Comparison of ENCODE assay signal across 24 cellular contexts in genomic region chr14:76498976-76499375, GRCh38.
DNase-seq lines count a peak whose midpoint lies in the region; ATAC-seq, FAIRE-seq and TF ChIP-seq lines count a peak whose summit lies in the region.
"Had no signal": no experiment of that assay in that cellular context is flagged by ENCODE, and none has a peak within 500 bp of the region (broad histone marks: within the 10 kb centered on the region; RNA-seq: fewer than 3 reads in every experiment).

No MANE protein-coding gene starts in this region.

- no peak overlapping the region for H3K23ac ChIP-seq in neuronal stem cell (ENCODE audit: low read depth, low read length, poor library complexity)

- H3K27ac ChIP-seq in right cardiac atrium (ENCODE audit: low read length): no peak overlapping the region
- no peak overlapping the region for H3K27ac ChIP-seq in neuronal stem cell (replicated peaks; ENCODE audit: low read length)
- no peak overlapping the region for H3K27ac ChIP-seq in hepatocyte
- H3K27ac ChIP-seq: HL-60 had no signal

- H2BK15ac ChIP-seq in neuronal stem cell (ENCODE audit: low read length): no peak overlapping the region

- no peak overlapping the region for H3K4me3 Mint-ChIP-seq in stimulated activated memory B cell treated with anti-CD40 and anti-IgM and Interleukin-4, amounts not matched to agents 10 μg/mL and 1 μg/mL and 100 μg/mL, for 72 hours
- H3K4me3 Mint-ChIP-seq in activated CD4-positive, alpha-beta T cell treated with anti-CD3 and anti-CD28 coated beads for 36 hours: no peak overlapping the region
- H3K4me3 Mint-ChIP-seq: B cell; CD8-positive, alpha-beta memory T cell; HFFc6 had no signal

- DNase-seq in right cardiac atrium (no peak), left ventricle myocardium superior (no peak), HTR-8/SVneo (ENCODE audit: insufficient read length, low spot score) (no peak), neuronal stem cell (ENCODE audit: low spot score) (no peak), hepatocyte (ENCODE audit: low spot score) (no peak)
- no peak for DNase-seq in activated CD4-positive, alpha-beta T cell treated with anti-CD3 and anti-CD28 coated beads for 36 hours
- no peak for DNase-seq in activated CD4-positive, CD25-positive, alpha-beta regulatory T cell (lab: John Stamatoyannopoulos, UW)
- DNase-seq: 8988T; C1 segment of cervical spinal cord; CD4-positive, CD25-positive, alpha-beta regulatory T cell; CD8-positive, alpha-beta memory T cell; COR-L47; DMS 273 treated with DMSO at 0.1 percent for 48 hours; DMS53; DND-41; EL; GOT3; H7; HFFc6 had no signal

- TF ChIP-seq CTCF in hepatocyte (IDR thresholded peaks at IDR 0.05; ENCODE audit: poor library complexity): no peak

- peak; percentile 65 for FAIRE-seq in HTR-8/SVneo (lab: Jason Lieb, UNC)
- FAIRE-seq: GM12878 had no signal

- H3K9ac ChIP-seq in neuronal stem cell (ENCODE audit: low read depth, low read length, poor library complexity): no peak overlapping the region

- H3K14ac ChIP-seq in neuronal stem cell (ENCODE audit: low read length): no peak overlapping the region

- POLR2A ChIA-PET in activated CD4-positive, alpha-beta T cell treated with anti-CD3 and anti-CD28 coated beads for 36 hours (lab: Charles Lee): interaction anchor here (0.8 kb wide), 1 partner anchor 12 kb away, joined by 3 read pairs; no protein-coding TSS in a partner anchor

- no peak overlapping the region for H2BK120ac ChIP-seq in neuronal stem cell (ENCODE audit: low read depth, low read length)

- no peak overlapping the region for H2AK5ac ChIP-seq in neuronal stem cell (ENCODE audit: low read depth, low read length)

- peak; percentile 15 to 25 for ATAC-seq in right cardiac atrium
- ATAC-seq in left ventricle myocardium superior: no peak
- ATAC-seq in stimulated activated memory B cell treated with anti-CD40 and anti-IgM and Interleukin-4, amounts not matched to agents 10 μg/mL and 1 μg/mL and 100 μg/mL, for 72 hours: peak; percentile 38
- no peak for ATAC-seq in activated CD4-positive, alpha-beta T cell treated with anti-CD3 and anti-CD28 coated beads for 36 hours
- ATAC-seq: GM12878, HCT116 had no signal

- no peak overlapping the region for H4K8ac ChIP-seq in neuronal stem cell (ENCODE audit: low read depth, low read length)

- no peak overlapping the region for H3K4me3 ChIP-seq in right cardiac atrium (ENCODE audit: low read length)
- no peak overlapping the region for H3K4me3 ChIP-seq in neuronal stem cell (ENCODE audit: low read length in 2 of 2)
- H3K4me3 ChIP-seq in hepatocyte: no peak overlapping the region
- H3K4me3 ChIP-seq: GM12878 had no signal

- H4K91ac ChIP-seq in neuronal stem cell (ENCODE audit: low read depth, low read length, poor library complexity): no peak overlapping the region

- intact Hi-C loops in right cardiac atrium (cut with DNase I) (no loop called here), left ventricle myocardium superior (cut with micrococcal nuclease) (no loop called here)
- intact Hi-C loops in activated CD4-positive, alpha-beta T cell treated with anti-CD3 and anti-CD28 coated beads for 36 hours (cut with DNase I, micrococcal nuclease): no loop called here

- no peaks in the 10 kb centered on the region for H3K79me2 ChIP-seq in hepatocyte

- H2AFZ ChIP-seq in neuronal stem cell (ENCODE audit: low read length) (no peak overlapping the region), hepatocyte (no peak overlapping the region)

- H3K9me3 Mint-ChIP-seq in stimulated activated memory B cell treated with anti-CD40 and anti-IgM and Interleukin-4, amounts not matched to agents 10 μg/mL and 1 μg/mL and 100 μg/mL, for 72 hours: no peaks in the 10 kb centered on the region
- no peaks in the 10 kb centered on the region for H3K9me3 Mint-ChIP-seq in activated CD4-positive, alpha-beta T cell treated with anti-CD3 and anti-CD28 coated beads for 36 hours (ENCODE audit: low read depth)
- H3K9me3 Mint-ChIP-seq: CD4-positive, CD25-positive, alpha-beta regulatory T cell; CD8-positive, alpha-beta memory T cell; HFFc6 had no signal

- no peak overlapping the region for H3K27ac Mint-ChIP-seq in stimulated activated memory B cell treated with anti-CD40 and anti-IgM and Interleukin-4, amounts not matched to agents 10 μg/mL and 1 μg/mL and 100 μg/mL, for 72 hours
- H3K27ac Mint-ChIP-seq in activated CD4-positive, alpha-beta T cell treated with anti-CD3 and anti-CD28 coated beads for 36 hours: no peak overlapping the region
- H3K27ac Mint-ChIP-seq: B cell; CD4-positive, CD25-positive, alpha-beta regulatory T cell; CD8-positive, alpha-beta memory T cell; HFFc6 had no signal

- H2BK5ac ChIP-seq in neuronal stem cell (ENCODE audit: low read length): no peak overlapping the region

- CTCF ChIA-PET in activated CD4-positive, alpha-beta T cell treated with anti-CD3 and anti-CD28 coated beads for 36 hours (lab: Charles Lee): no interaction called here

- no peak overlapping the region for H3K4ac ChIP-seq in neuronal stem cell (ENCODE audit: low read length)

- no peaks in the 10 kb centered on the region for H3K9me2 ChIP-seq in hepatocyte (replicated peaks; ENCODE audit: insufficient read depth)

- H2BK12ac ChIP-seq in neuronal stem cell (ENCODE audit: low read length): no peak overlapping the region

- H3K36me3 ChIP-seq in neuronal stem cell (replicated peaks in 1 of 2; ENCODE audit: control insufficient read depth in 2 of 2, insufficient read depth in 2 of 2, low read length in 2 of 2): no peaks in the 10 kb centered on the region
- no peaks in the 10 kb centered on the region for H3K36me3 ChIP-seq in hepatocyte (replicated peaks; ENCODE audit: insufficient read depth, low read depth)

- peaks cover 43% of the 10 kb centered on the region for H3K27me3 Mint-ChIP-seq in stimulated activated memory B cell treated with anti-CD40 and anti-IgM and Interleukin-4, amounts not matched to agents 10 μg/mL and 1 μg/mL and 100 μg/mL, for 72 hours
- H3K27me3 Mint-ChIP-seq in activated CD4-positive, alpha-beta T cell treated with anti-CD3 and anti-CD28 coated beads for 36 hours: peaks cover 6% of the 10 kb centered on the region

- no peak overlapping the region for H3K4me2 ChIP-seq in neuronal stem cell (ENCODE audit: insufficient read depth, low read length, poor library complexity, severe bottlenecking)
- no peak overlapping the region for H3K4me2 ChIP-seq in hepatocyte

- no peaks in the 10 kb centered on the region for H3K79me1 ChIP-seq in neuronal stem cell (ENCODE audit: low read depth, low read length)

- H3K18ac ChIP-seq in neuronal stem cell (ENCODE audit: low read length): peak overlapping the region; percentile 58

- no peaks in the 10 kb centered on the region for H3K36me3 Mint-ChIP-seq in stimulated activated memory B cell treated with anti-CD40 and anti-IgM and Interleukin-4, amounts not matched to agents 10 μg/mL and 1 μg/mL and 100 μg/mL, for 72 hours
- H3K36me3 Mint-ChIP-seq in activated CD4-positive, alpha-beta T cell treated with anti-CD3 and anti-CD28 coated beads for 36 hours (ENCODE audit: low read depth): no peaks in the 10 kb centered on the region
- H3K36me3 Mint-ChIP-seq: CD4-positive, CD25-positive, alpha-beta regulatory T cell; CD8-positive, alpha-beta memory T cell had no signal

- peaks cover 9% of the 10 kb centered on the region for H3K4me1 Mint-ChIP-seq in stimulated activated memory B cell treated with anti-CD40 and anti-IgM and Interleukin-4, amounts not matched to agents 10 μg/mL and 1 μg/mL and 100 μg/mL, for 72 hours
- no peaks in the 10 kb centered on the region for H3K4me1 Mint-ChIP-seq in activated CD4-positive, alpha-beta T cell treated with anti-CD3 and anti-CD28 coated beads for 36 hours
- H3K4me1 Mint-ChIP-seq: B cell; CD4-positive, CD25-positive, alpha-beta regulatory T cell; CD8-positive, alpha-beta memory T cell had no signal

- H3K27me3 ChIP-seq in right cardiac atrium (ENCODE audit: control insufficient read depth, insufficient read depth): no peaks in the 10 kb centered on the region
- H3K27me3 ChIP-seq in neuronal stem cell (ENCODE audit: control insufficient read depth in 3 of 3, insufficient read depth in 3 of 3, low read depth in 1 of 3, low read length in 3 of 3): no peaks in the 10 kb centered on the region
- H3K27me3 ChIP-seq in hepatocyte: no peaks in the 10 kb centered on the region

- H4K20me1 ChIP-seq in hepatocyte (ENCODE audit: insufficient read depth, poor library complexity, severe bottlenecking): no peaks in the 10 kb centered on the region

- H3K9me3 ChIP-seq in right cardiac atrium (ENCODE audit: control insufficient read depth, low read length) (no peaks in the 10 kb centered on the region), neuronal stem cell (replicated peaks in 1 of 2; ENCODE audit: control insufficient read depth in 2 of 2, insufficient read depth in 1 of 2, low read depth in 1 of 2, low read length in 2 of 2) (no peaks in the 10 kb centered on the region), hepatocyte (ENCODE audit: low read depth) (no peaks in the 10 kb centered on the region)

- 91% methylated on average over 12 of the region's 12 CpGs for whole genome bisulfite sequencing in right cardiac atrium
- WGBS in neuronal stem cell (ENCODE audit: extremely low coverage in 2 of 2, insufficient read length in 2 of 2, insufficient replicate concordance in 1 of 2), 2 donors: no CpG with 5 or more reads among the region's 12 CpGs
- 94% methylated on average over 9 of the region's 12 CpGs for WGBS in hepatocyte (ENCODE audit: low lambda C conversion rate, missing lambda C conversion rate)

- H3K4me1 ChIP-seq in right cardiac atrium (ENCODE audit: control insufficient read depth, insufficient read depth, low read length) (peaks cover 8% of the 10 kb centered on the region), neuronal stem cell (ENCODE audit: control insufficient read depth in 2 of 2, insufficient read depth in 1 of 2, low read depth in 1 of 2, low read length in 2 of 2) (peaks cover 0 to 3% of the 10 kb centered on the region in 2 donors), hepatocyte (ENCODE audit: insufficient read depth) (no peaks in the 10 kb centered on the region)

Comparison
In these comparisons a context has a peak if more than half of its experiments do, and no peak if none do; other contexts are left out.
1. ATAC-seq: peak in right cardiac atrium (2 of 2) and stimulated activated memory B cell treated with anti-CD40 and anti-IgM and Interleukin-4, amounts not matched to agents 10 μg/mL and 1 μg/mL and 100 μg/mL, for 72 hours (single experiment); none in left ventricle myocardium superior (single experiment) and activated CD4-positive, alpha-beta T cell treated with anti-CD3 and anti-CD28 coated beads for 36 hours (single experiment).